In the genomic region with DNA sequence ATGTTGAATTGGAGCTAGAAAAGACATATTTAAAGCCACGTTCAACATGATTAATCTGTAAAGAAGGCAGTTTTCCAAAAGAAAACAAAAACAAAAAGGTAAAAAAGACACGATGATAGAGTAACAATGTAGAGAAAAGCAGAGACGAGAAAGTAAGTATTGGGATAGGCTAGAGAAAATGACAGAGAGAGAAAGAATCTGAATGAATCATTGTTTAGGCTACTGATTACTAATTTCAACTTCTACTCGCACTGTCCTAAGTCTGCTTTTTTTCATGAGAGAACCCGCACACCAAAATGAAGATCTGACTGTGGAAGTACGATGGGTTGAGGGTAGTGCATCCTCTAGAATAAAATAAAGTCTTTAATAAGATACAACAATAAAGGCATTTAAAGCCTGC, we compare ENCODE assay signal across 28 cellular contexts.
DNase-seq lines count a peak whose midpoint lies in the region; ATAC-seq and TF ChIP-seq lines count a peak whose summit lies in the region.
"Had no signal": no experiment of that assay in that cellular context is flagged by ENCODE, and none has a peak within 500 bp of the region (broad histone marks: within the 10 kb centered on the region; RNA-seq: fewer than 3 reads in every experiment).

No MANE protein-coding gene starts in this region.

- no peaks in the 10 kb centered on the region for H4K20me1 ChIP-seq in smooth muscle cell (ENCODE audit: low read depth)

- no peaks in the 10 kb centered on the region for H3K27me3 ChIP-seq in smooth muscle cell (ENCODE audit: low read depth)
- H3K27me3 ChIP-seq: BE2C, tibial nerve had no signal

- H2AFZ ChIP-seq in smooth muscle cell (ENCODE audit: low read depth) = peak overlapping the region; percentile 67

- H3F3A ChIP-seq in smooth muscle cell (ENCODE audit: low read depth) = no peaks in the 10 kb centered on the region

- ATAC-seq in SK-N-SH treated with all-trans-retinoic acid at 6 μM for 48 hours = peak; percentile 76
- ATAC-seq in HG02840 (IDR thresholded peaks at IDR 0.05; ENCODE audit: low FRiP score, unreplicated experiment) = no peak
- ATAC-seq: activated CD8-positive, alpha-beta memory T cell treated with anti-CD3 and anti-CD28 coated beads, Interleukin-2, amount 10 ng/mL, durations not matched to agents 7 days and 5 days; activated naive CD8-positive, alpha-beta T cell treated with anti-CD3 and anti-CD28 coated beads, Interleukin-2, amount 50 U/mL, for 24 hours; HCT116; HepG2; left ventricle myocardium superior had no signal

- peak overlapping the region; percentile 53 for H3K4me2 ChIP-seq in smooth muscle cell

- no peaks in the 10 kb centered on the region for H3K36me3 Mint-ChIP-seq in activated T-cell treated with anti-CD3 and anti-CD28 coated beads, Interleukin-2, amount 50 U/mL, for 24 hours (ENCODE audit: low read depth)
- H3K36me3 Mint-ChIP-seq: activated CD8-positive, alpha-beta memory T cell treated with anti-CD3 and anti-CD28 coated beads, Interleukin-2, amount 10 ng/mL, durations not matched to agents 7 days and 5 days had no signal

- H3K27me3 Mint-ChIP-seq in activated T-cell treated with anti-CD3 and anti-CD28 coated beads, Interleukin-2, amount 50 U/mL, for 24 hours = no peaks in the 10 kb centered on the region
- H3K27me3 Mint-ChIP-seq: activated CD8-positive, alpha-beta memory T cell treated with anti-CD3 and anti-CD28 coated beads, Interleukin-2, amount 10 ng/mL, durations not matched to agents 7 days and 5 days; activated naive CD8-positive, alpha-beta T cell treated with anti-CD3 and anti-CD28 coated beads, Interleukin-2, amount 50 U/mL, for 24 hours had no signal

- no peak for TF ChIP-seq CTCF in smooth muscle cell (IDR thresholded peaks at IDR 0.05; ENCODE audit: borderline replicate concordance, insufficient read depth, poor library complexity, severe bottlenecking)

- no peaks in the 10 kb centered on the region for H3K4me1 Mint-ChIP-seq in activated T-cell treated with anti-CD3 and anti-CD28 coated beads, Interleukin-2, amount 50 U/mL, for 24 hours (ENCODE audit: low read depth)
- H3K4me1 Mint-ChIP-seq: activated CD8-positive, alpha-beta memory T cell treated with anti-CD3 and anti-CD28 coated beads, Interleukin-2, amount 10 ng/mL, durations not matched to agents 7 days and 5 days; activated naive CD8-positive, alpha-beta T cell treated with anti-CD3 and anti-CD28 coated beads, Interleukin-2, amount 50 U/mL, for 24 hours; nephron had no signal

- H3K4me1 ChIP-seq in smooth muscle cell (ENCODE audit: low read depth) = no peaks in the 10 kb centered on the region
- H3K4me1 ChIP-seq: BE2C, tibial nerve had no signal

- no peak overlapping the region for H3K4me3 ChIP-seq in smooth muscle cell
- H3K4me3 ChIP-seq: skin epidermis, tibial nerve had no signal

- no peak overlapping the region for H3K9ac ChIP-seq in smooth muscle cell (ENCODE audit: low read depth)

- H3K9me3 Mint-ChIP-seq in activated T-cell treated with anti-CD3 and anti-CD28 coated beads, Interleukin-2, amount 50 U/mL, for 24 hours = no peaks in the 10 kb centered on the region
- H3K9me3 Mint-ChIP-seq: activated naive CD8-positive, alpha-beta T cell treated with anti-CD3 and anti-CD28 coated beads, Interleukin-2, amount 50 U/mL, for 24 hours; activated T-helper 2 cell treated with anti-CD3 and anti-CD28 coated beads, Interferon-gamma antibody, Interleukin-2, Interleukin-4, amounts not matched to agents 10 μg/mL and 5 μg/mL and 100 μg/mL, durations not matched to agents 14 hours and 24 hours and 36 hours; nephron had no signal

- 48% methylated on average over 6 of the region's 6 CpGs for WGBS in smooth muscle cell (ENCODE audit: low lambda C conversion rate)

- no peaks in the 10 kb centered on the region for H3K36me3 ChIP-seq in smooth muscle cell (ENCODE audit: low read depth)
- H3K36me3 ChIP-seq: BE2C, tibial nerve had no signal

- H3K9me3 ChIP-seq in smooth muscle cell (replicated peaks; ENCODE audit: low read depth) = no peaks in the 10 kb centered on the region
- H3K9me3 ChIP-seq: BE2C, tibial nerve had no signal

- no peaks in the 10 kb centered on the region for H3K79me2 ChIP-seq in smooth muscle cell (ENCODE audit: low read depth)

- H3K27ac ChIP-seq in smooth muscle cell (ENCODE audit: low read depth) = peak overlapping the region; percentile 59
- H3K27ac ChIP-seq: skin epidermis, tibial nerve had no signal

- peak; percentile 13 for DNase-seq in HPDE6-E6E7 (ENCODE audit: extremely low spot score)
- peak; percentile 5 for DNase-seq in fibroblast of peridontal ligament (ENCODE audit: extremely low read depth)
- DNase-seq in smooth muscle cell (lab: John Stamatoyannopoulos, UW; ENCODE audit: unreplicated experiment) = no peak
- DNase-seq in activated T-cell treated with anti-CD3 and anti-CD28 coated beads, Interleukin-2, amount 50 U/mL, for 24 hours = no peak
- no peak for DNase-seq in NCI-H510A (lab: John Stamatoyannopoulos, UW)
- DNase-seq: activated CD4-positive, alpha-beta T cell treated with anti-CD3 and anti-CD28 coated beads for 48 hours; activated CD8-positive, alpha-beta memory T cell treated with anti-CD3 and anti-CD28 coated beads, Interleukin-2, amount 10 ng/mL, durations not matched to agents 7 days and 5 days; activated naive CD8-positive, alpha-beta T cell treated with anti-CD3 and anti-CD28 coated beads, Interleukin-2, amount 50 U/mL, for 24 hours; BE2C; caudate nucleus; COR-L47; DMS79 treated with DMSO at 0.1 percent for 48 hours; left ventricle myocardium superior; NCI-H1436; NCI-H526; posterior cingulate gyrus; SHP77 treated with DMSO at 0.1 percent for 48 hours; stimulated activated CD4-positive, alpha-beta T cell treated with anti-CD3 and anti-CD28 coated beads, Interleukin-2, amount 100 ng/mL, for 48 hours; stimulated activated naive CD4-positive, alpha-beta T cell treated with Interleukin-2 at 50 U/mL for 16 hours; T-helper 1 cell had no signal

- no peak overlapping the region for H3K4me3 Mint-ChIP-seq in activated T-cell treated with anti-CD3 and anti-CD28 coated beads, Interleukin-2, amount 50 U/mL, for 24 hours
- H3K4me3 Mint-ChIP-seq: activated CD8-positive, alpha-beta memory T cell treated with anti-CD3 and anti-CD28 coated beads, Interleukin-2, amount 10 ng/mL, durations not matched to agents 7 days and 5 days; activated naive CD8-positive, alpha-beta T cell treated with anti-CD3 and anti-CD28 coated beads, Interleukin-2, amount 50 U/mL, for 24 hours; nephron had no signal

- no peak overlapping the region for H3K27ac Mint-ChIP-seq in activated T-cell treated with anti-CD3 and anti-CD28 coated beads, Interleukin-2, amount 50 U/mL, for 24 hours
- H3K27ac Mint-ChIP-seq: activated CD8-positive, alpha-beta memory T cell treated with anti-CD3 and anti-CD28 coated beads, Interleukin-2, amount 10 ng/mL, durations not matched to agents 7 days and 5 days; activated naive CD8-positive, alpha-beta T cell treated with anti-CD3 and anti-CD28 coated beads, Interleukin-2, amount 50 U/mL, for 24 hours; activated T-helper 2 cell treated with anti-CD3 and anti-CD28 coated beads, Interferon-gamma antibody, Interleukin-2, Interleukin-4, amounts not matched to agents 10 μg/mL and 5 μg/mL and 100 μg/mL, durations not matched to agents 14 hours and 24 hours and 36 hours; nephron had no signal

TF ChIP-seq in SK-N-SH treated with all-trans-retinoic acid at 6 μM for 48 hours, 23 proteins besides CTCF, POLR2A, EP300 and RAD21 (continues in another document):
- TF ChIP-seq ZNF565 (CRISPR knock-in tag; conservative IDR thresholded peaks at IDR 0.05; ENCODE audit: low read depth) = no peak
- no peak for TF ChIP-seq ZFP3 (CRISPR knock-in tag; IDR thresholded peaks at IDR 0.05)
- no peak for TF ChIP-seq RARB (CRISPR knock-in tag; IDR thresholded peaks at IDR 0.05)
- no peak for TF ChIP-seq SNAI2 (CRISPR knock-in tag; IDR thresholded peaks at IDR 0.05)
- no peak for TF ChIP-seq CSDC2 (CRISPR knock-in tag; IDR thresholded peaks at IDR 0.05)
- TF ChIP-seq TOX (CRISPR knock-in tag; IDR thresholded peaks at IDR 0.05; ENCODE audit: borderline replicate concordance) = no peak
- no peak for TF ChIP-seq ISL1 (CRISPR knock-in tag; IDR thresholded peaks at IDR 0.05)
- TF ChIP-seq, protein P1, sequence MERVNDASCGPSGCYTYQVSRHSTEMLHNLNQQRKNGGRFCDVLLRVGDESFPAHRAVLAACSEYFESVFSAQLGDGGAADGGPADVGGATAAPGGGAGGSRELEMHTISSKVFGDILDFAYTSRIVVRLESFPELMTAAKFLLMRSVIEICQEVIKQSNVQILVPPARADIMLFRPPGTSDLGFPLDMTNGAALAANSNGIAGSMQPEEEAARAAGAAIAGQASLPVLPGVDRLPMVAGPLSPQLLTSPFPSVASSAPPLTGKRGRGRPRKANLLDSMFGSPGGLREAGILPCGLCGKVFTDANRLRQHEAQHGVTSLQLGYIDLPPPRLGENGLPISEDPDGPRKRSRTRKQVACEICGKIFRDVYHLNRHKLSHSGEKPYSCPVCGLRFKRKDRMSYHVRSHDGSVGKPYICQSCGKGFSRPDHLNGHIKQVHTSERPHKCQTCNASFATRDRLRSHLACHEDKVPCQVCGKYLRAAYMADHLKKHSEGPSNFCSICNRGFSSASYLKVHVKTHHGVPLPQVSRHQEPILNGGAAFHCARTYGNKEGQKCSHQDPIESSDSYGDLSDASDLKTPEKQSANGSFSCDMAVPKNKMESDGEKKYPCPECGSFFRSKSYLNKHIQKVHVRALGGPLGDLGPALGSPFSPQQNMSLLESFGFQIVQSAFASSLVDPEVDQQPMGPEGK (CRISPR knock-in tag; IDR thresholded peaks at IDR 0.05; ENCODE audit: borderline replicate concordance) = no peak
- TF ChIP-seq OSR1 (CRISPR knock-in tag; IDR thresholded peaks at IDR 0.05) = no peak
- TF ChIP-seq, protein P2, sequence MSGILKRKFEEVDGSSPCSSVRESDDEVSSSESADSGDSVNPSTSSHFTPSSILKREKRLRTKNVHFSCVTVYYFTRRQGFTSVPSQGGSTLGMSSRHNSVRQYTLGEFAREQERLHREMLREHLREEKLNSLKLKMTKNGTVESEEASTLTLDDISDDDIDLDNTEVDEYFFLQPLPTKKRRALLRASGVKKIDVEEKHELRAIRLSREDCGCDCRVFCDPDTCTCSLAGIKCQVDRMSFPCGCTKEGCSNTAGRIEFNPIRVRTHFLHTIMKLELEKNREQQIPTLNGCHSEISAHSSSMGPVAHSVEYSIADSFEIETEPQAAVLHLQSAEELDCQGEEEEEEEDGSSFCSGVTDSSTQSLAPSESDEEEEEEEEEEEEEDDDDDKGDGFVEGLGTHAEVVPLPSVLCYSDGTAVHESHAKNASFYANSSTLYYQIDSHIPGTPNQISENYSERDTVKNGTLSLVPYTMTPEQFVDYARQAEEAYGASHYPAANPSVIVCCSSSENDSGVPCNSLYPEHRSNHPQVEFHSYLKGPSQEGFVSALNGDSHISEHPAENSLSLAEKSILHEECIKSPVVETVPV (CRISPR knock-in tag; IDR thresholded peaks at IDR 0.05) = no peak
- TF ChIP-seq ESRRG (CRISPR knock-in tag; IDR thresholded peaks at IDR 0.05) = no peak
- no peak for TF ChIP-seq BACH2 (CRISPR knock-in tag; IDR thresholded peaks at IDR 0.05; ENCODE audit: borderline replicate concordance)
- no peak for TF ChIP-seq ZNF8 (CRISPR knock-in tag; IDR thresholded peaks at IDR 0.05)

Comparison
In these comparisons a context has a peak if more than half of its experiments do, and no peak if none do; other contexts are left out.
1. DNase-seq: peak in HPDE6-E6E7 (single experiment) and fibroblast of peridontal ligament (single experiment); none in smooth muscle cell (single experiment), activated T-cell treated with anti-CD3 and anti-CD28 coated beads, Interleukin-2, amount 50 U/mL, for 24 hours (single experiment) and NCI-H510A (single experiment).